In the genomic region with DNA sequence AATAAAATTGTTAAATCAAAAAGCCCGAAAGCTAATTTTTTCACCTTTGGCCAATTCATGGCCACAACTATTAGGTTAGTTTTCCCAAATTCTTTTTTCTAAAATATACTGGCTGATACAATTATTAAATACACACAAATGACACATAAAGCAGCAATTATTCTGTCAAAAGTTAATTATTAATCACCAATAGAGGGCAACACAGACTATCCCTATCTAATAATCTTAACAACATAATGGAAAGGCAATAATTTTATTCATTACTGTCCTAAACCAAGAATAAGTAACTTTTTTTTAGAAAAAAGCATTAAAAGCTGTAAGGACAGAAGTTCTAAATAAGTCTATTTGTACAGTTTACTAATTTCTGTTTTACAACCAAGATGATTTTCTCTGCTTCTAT, we compare ENCODE assay signal across 16 cellular contexts. TPM values are rescaled to one million over a fixed set of nuclear protein-coding genes. Genes with fewer than 3 reads are reported as not detected.
DNase-seq lines count a peak whose midpoint lies in the region; ATAC-seq, FAIRE-seq and TF ChIP-seq lines count a peak whose summit lies in the region.
"Had no signal": no experiment of that assay in that cellular context is flagged by ENCODE, and none has a peak within 500 bp of the region (broad histone marks: within the 10 kb centered on the region; RNA-seq: fewer than 3 reads in every experiment).

No MANE protein-coding gene starts in this region.

- no peaks in the 10 kb centered on the region for H3K9me2 ChIP-seq in Loucy (replicated peaks; ENCODE audit: low read depth, low read length)

- H3F3A ChIP-seq in Loucy (ENCODE audit: low read depth) = no peaks in the 10 kb centered on the region; the same call in 1 of the 2 replicates

- ATAC-seq in pancreas (peak in 2 of 4 donors; percentile 30 to 42), HG03159 (IDR thresholded peaks at IDR 0.05; ENCODE audit: unreplicated experiment) (no peak)
- no peak for ATAC-seq in stimulated activated naive CD8-positive, alpha-beta T cell treated with anti-CD3 and anti-CD28 coated beads, Interleukin-15, Interleukin-2, amounts not matched to agents 100 U/mL and 50 U/mL, for 24 hours

- H3K4me2 ChIP-seq in Loucy (ENCODE audit: low read depth, low read length, poor library complexity, severe bottlenecking) = no peak overlapping the region

- H3K4me1 ChIP-seq in Loucy (ENCODE audit: insufficient read depth, low read length, poor library complexity, severe bottlenecking) (peaks cover 16% of the 10 kb centered on the region), pancreas (peaks cover 0 to 5% (median 0%) of the 10 kb centered on the region in 3 donors)

- peaks cover 18% of the 10 kb centered on the region; the same call in 1 of the 2 replicates for H3K36me3 ChIP-seq in Loucy (ENCODE audit: insufficient read depth, low read length)
- H3K36me3 ChIP-seq in pancreas = no peaks in the 10 kb centered on the region
- H3K36me3 ChIP-seq: neutrophil had no signal

- intact Hi-C loops in dorsolateral prefrontal cortex (cut with DNase I) = loop anchor here in 1 of 2 donors (5.0 to 10.0 kb wide), 4 partner anchors 82 to 549 kb away; a partner anchor contains a TSS
- intact Hi-C loops in pancreas (cut with DNase I) = no loop called here

- H3K9me3 ChIP-seq in Loucy (ENCODE audit: insufficient read depth, low read depth, low read length) (no peaks in the 10 kb centered on the region), pancreas (no peaks in the 10 kb centered on the region)
- H3K9me3 ChIP-seq: neutrophil had no signal

- in situ Hi-C loops in GM13977 (cut with MboI; ENCODE audit: low pct_unique_long_range_greater_than_20kb, low sequenced_read_pairs, unreplicated experiment) = no loop called here

- H3K27me3 ChIP-seq in Loucy (ENCODE audit: insufficient read depth, low read length, poor library complexity, severe bottlenecking) (no peaks in the 10 kb centered on the region), dorsolateral prefrontal cortex (no peaks in the 10 kb centered on the region), pancreas (no peaks in the 10 kb centered on the region)
- H3K27me3 ChIP-seq: neutrophil had no signal

- peak overlapping the region in 3 of 59 donors; percentile 10 to 29 (median 15) for H3K27ac ChIP-seq in dorsolateral prefrontal cortex
- H3K27ac ChIP-seq in pancreas = no peak overlapping the region
- H3K27ac ChIP-seq: neutrophil, skin epidermis had no signal

- no peak for DNase-seq in D721Med (ENCODE audit: insufficient read length, low spot score)
- DNase-seq in dorsolateral prefrontal cortex = no peak
- DNase-seq in pancreas = no peak
- no peak for DNase-seq in stimulated activated naive CD8-positive, alpha-beta T cell treated with anti-CD3 and anti-CD28 coated beads, Interleukin-15, Interleukin-2, amounts not matched to agents 100 U/mL and 50 U/mL, for 24 hours
- no peak for DNase-seq in DMS114 treated with DMSO at 0.1 percent for 48 hours (lab: John Stamatoyannopoulos, UW; ENCODE audit: unreplicated experiment)
- no peak for DNase-seq in GM13977 (ENCODE audit: low spot score)
- DNase-seq: activated B cell treated with CpG ODN at 0.5 μM for 24 hours; effector CD8-positive, alpha-beta T cell; foreskin melanocyte; GF-D8; NCI-H1930; stimulated activated naive CD4-positive, alpha-beta T cell treated with Interleukin-2 at 50 U/mL for 16 hours had no signal

- H3K9ac ChIP-seq in Loucy (ENCODE audit: low read depth, low read length, poor library complexity, severe bottlenecking) = no peak overlapping the region

- TF ChIP-seq CTCF in D721Med (IDR thresholded peaks at IDR 0.05; ENCODE audit: insufficient read depth, missing control alignments) = peak; percentile 32
- TF ChIP-seq CTCF in Loucy (conservative IDR thresholded peaks at IDR 0.05; ENCODE audit: low read length) = peak; percentile 35; the same call in 1 of the 2 replicates
- peak in 46 of 56 donors; percentile 6 to 69 (median 41) for TF ChIP-seq CTCF in dorsolateral prefrontal cortex (IDR thresholded peaks at IDR 0.05 in 54 of 56, conservative IDR thresholded peaks at IDR 0.05 in 2 of 56; ENCODE audit: low read depth in 1 of 56, partially characterized antibody in 56 of 56)
- TF ChIP-seq CTCF in pancreas (IDR thresholded peaks at IDR 0.05) = no peak
- TF ChIP-seq CTCF in GM13977 (IDR thresholded peaks at IDR 0.05; ENCODE audit: extremely low read depth, insufficient read depth, missing control alignments) = no peak

- peaks cover 8% of the 10 kb centered on the region; the same call in 1 of the 2 replicates for H3K79me2 ChIP-seq in Loucy (ENCODE audit: insufficient read depth, low read length)

- no peak overlapping the region for H2AFZ ChIP-seq in Loucy (ENCODE audit: low read length)

- H4K20me1 ChIP-seq in Loucy (ENCODE audit: insufficient read depth, low read length, poor library complexity, severe bottlenecking) = no peaks in the 10 kb centered on the region

- WGBS in pancreas, 2 donors = 79% methylated on average over 1 of the region's 1 CpG

- FAIRE-seq in D721Med (lab: Jason Lieb, UNC) = no peak
- peak; percentile 79 for FAIRE-seq in pancreas (lab: Jason Lieb, UNC)

- H3K4me3 ChIP-seq in Loucy (ENCODE audit: low read length, poor library complexity, severe bottlenecking) (no peak overlapping the region), dorsolateral prefrontal cortex (no peak overlapping the region), pancreas (no peak overlapping the region)
- H3K4me3 ChIP-seq: skin epidermis had no signal

RNA-seq across cellular contexts. Expression of a gene that starts 51.7 kb away (rescaled TPM):
- total RNA-seq in dorsolateral prefrontal cortex (100 to 1,000 TPM in 1 of 120 experiments, 10 to 100 TPM in 119; 47.5 to 100 (median 64.8) TPM), pancreas (1 to 10 TPM; 2.4 to 9.3 (median 3.7) TPM)
- 1 to 10 TPM; 1.1 to 2.2 TPM for polyA plus RNA-seq in pancreas

Comparison
In these comparisons a context has a peak if more than half of its experiments do, and no peak if none do; other contexts are left out.
1. CTCF ChIP-seq: peak in D721Med (single experiment), Loucy (single experiment) and dorsolateral prefrontal cortex (46 of 56); none in pancreas (0 of 4) and GM13977 (single experiment).
2. RNA of a gene that starts 51.7 kb away (total RNA-seq): 47.5 to 100 TPM in dorsolateral prefrontal cortex; 2.4 to 9.3 TPM in pancreas; every median in the first group is over 4 times any median in the second.